ENCODE assay signal across 8 cellular contexts in the genomic region with DNA sequence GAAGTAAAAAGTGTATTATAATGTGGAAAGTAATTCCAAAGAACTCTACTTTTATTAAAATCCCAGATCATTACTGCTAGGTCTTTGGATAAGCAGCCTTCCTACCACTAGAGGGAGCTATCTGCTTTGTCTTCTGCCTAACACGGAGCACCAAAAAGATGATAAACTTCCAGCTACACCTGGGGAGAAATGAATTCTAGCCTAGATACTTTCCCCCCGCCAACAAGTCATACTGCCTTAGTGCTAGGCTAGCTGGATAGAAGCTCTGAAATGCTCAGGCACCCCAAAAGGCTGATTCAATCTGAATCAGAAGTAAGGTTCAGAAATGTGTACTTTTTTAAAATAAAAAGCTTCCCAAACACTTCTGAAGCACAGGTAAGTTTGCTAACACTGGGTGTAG. TPM values are rescaled to one million over a fixed set of nuclear protein-coding genes. Genes with fewer than 3 reads are reported as not detected.
DNase-seq lines count a peak whose midpoint lies in the region; FAIRE-seq and TF ChIP-seq lines count a peak whose summit lies in the region.

No MANE protein-coding gene starts in this region.

- intact Hi-C loops in activated naive CD4-positive, alpha-beta T cell treated with anti-CD3 and anti-CD28 coated beads for 36 hours (cut with micrococcal nuclease): loop anchor here (1.0 to 10.0 kb wide), 8 partner anchors 50 to 758 kb away; partner anchors contain the start of genes ADRA1B and UBLCP1

- peak; percentile 52 for FAIRE-seq in H54 (lab: Jason Lieb, UNC)

- peak; percentile 58 for DNase-seq in activated naive CD4-positive, alpha-beta T cell treated with anti-CD3 and anti-CD28 coated beads for 36 hours
- no peak for DNase-seq in activated naive CD4-positive, alpha-beta T cell treated with anti-CD3 and anti-CD28 coated beads, Interleukin-2, amount 50 U/mL, for 16 hours
- DNase-seq in H54 (ENCODE audit: insufficient read length, low spot score) (no peak), NCI-H1092 treated with DMSO at 0.1 percent for 48 hours (lab: John Stamatoyannopoulos, UW) (peak; percentile 48), SW480 (ENCODE audit: low spot score) (peak; percentile 75), epithelial cell of esophagus (ENCODE audit: low read depth) (peak; percentile 83), mucosa of gallbladder (ENCODE audit: low spot score) (peak; percentile 52), ecto neural progenitor cell (ENCODE audit: low spot score) (no peak)

- no peak overlapping the region for H3K4me3 ChIP-seq in epithelial cell of esophagus (ENCODE audit: low read length)

- CTCF ChIA-PET in activated naive CD4-positive, alpha-beta T cell treated with anti-CD3 and anti-CD28 coated beads for 36 hours (lab: Charles Lee): interaction anchor here (0.5 to 3.5 kb wide), 41 partner anchors 10 to 535 kb away, joined by 3 to 56 read pairs (median 4); partner anchors contain the start of gene UBLCP1

- peak; percentile 89 for TF ChIP-seq CTCF in epithelial cell of esophagus (IDR thresholded peaks at IDR 0.05; ENCODE audit: insufficient read depth, low read depth, low read length, missing control alignments)

- no peak for TF ChIP-seq POLR2A in H54 (IDR thresholded peaks at IDR 0.05; ENCODE audit: low read depth, low read length)

- H3K27ac Mint-ChIP-seq in activated naive CD4-positive, alpha-beta T cell treated with anti-CD3 and anti-CD28 coated beads for 36 hours: no peak overlapping the region

- H3K4me1 Mint-ChIP-seq in activated naive CD4-positive, alpha-beta T cell treated with anti-CD3 and anti-CD28 coated beads for 36 hours (ENCODE audit: low read depth): peaks cover 38% of the 10 kb centered on the region

- no peaks in the 10 kb centered on the region for H3K27me3 Mint-ChIP-seq in activated naive CD4-positive, alpha-beta T cell treated with anti-CD3 and anti-CD28 coated beads for 36 hours (ENCODE audit: low read depth)

- no peak overlapping the region for H3K4me3 Mint-ChIP-seq in activated naive CD4-positive, alpha-beta T cell treated with anti-CD3 and anti-CD28 coated beads for 36 hours

- H3K36me3 Mint-ChIP-seq in activated naive CD4-positive, alpha-beta T cell treated with anti-CD3 and anti-CD28 coated beads for 36 hours (ENCODE audit: low read depth): peaks cover 14% of the 10 kb centered on the region

- no peaks in the 10 kb centered on the region for H3K9me3 Mint-ChIP-seq in activated naive CD4-positive, alpha-beta T cell treated with anti-CD3 and anti-CD28 coated beads for 36 hours

RNA-seq across cellular contexts. Expression of gene RNF145, which starts 52.5 kb away (rescaled TPM):
- total RNA-seq in activated naive CD4-positive, alpha-beta T cell treated with anti-CD3 and anti-CD28 coated beads for 36 hours: 10 to 100 TPM; 70.0 to 75.3 TPM
- 74.8 TPM for total RNA-seq in mucosa of gallbladder

RNA-seq across cellular contexts. Expression of gene EBF1, which starts 57.1 kb away (rescaled TPM):
- total RNA-seq in activated naive CD4-positive, alpha-beta T cell treated with anti-CD3 and anti-CD28 coated beads for 36 hours: under 1 TPM in 1 of 2 experiments, not detected in 1; 0.20 TPM
- 12.9 TPM for total RNA-seq in mucosa of gallbladder

Comparison
In these comparisons a context has a peak if more than half of its experiments do, and no peak if none do; other contexts are left out.
1. DNase-seq: peak in activated naive CD4-positive, alpha-beta T cell treated with anti-CD3 and anti-CD28 coated beads for 36 hours (single experiment), NCI-H1092 treated with DMSO at 0.1 percent for 48 hours (single experiment), SW480 (single experiment), epithelial cell of esophagus (single experiment) and mucosa of gallbladder (single experiment); none in activated naive CD4-positive, alpha-beta T cell treated with anti-CD3 and anti-CD28 coated beads, Interleukin-2, amount 50 U/mL, for 16 hours (single experiment), H54 (single experiment) and ecto neural progenitor cell (single experiment).
2. RNA of gene EBF1, which starts 57.1 kb away (total RNA-seq): 12.9 TPM in mucosa of gallbladder (single experiment); 0.20 TPM in activated naive CD4-positive, alpha-beta T cell treated with anti-CD3 and anti-CD28 coated beads for 36 hours; every median in the first group is over 10 times any median in the second.